8 cellular contexts compared by ENCODE assay signal in genomic region chr4:159102623-159103405, GRCh38. TPM values are rescaled to one million over a fixed set of nuclear protein-coding genes. Genes with fewer than 3 reads are reported as not detected.
DNase-seq lines count a peak whose midpoint lies in the region; ATAC-seq and TF ChIP-seq lines count a peak whose summit lies in the region.

RAPGEF2 (plus strand) TSS chr4:159103079; CDS start chr4:159104163, 1,084 bp downstream.

- H3K4me1 Mint-ChIP-seq in T-cell (peaks cover 34 to 48% (median 36%) of the 10 kb centered on the region in 3 donors), type B pancreatic cell (ENCODE audit: unreplicated experiment) (peaks cover 39% of the 10 kb centered on the region)

- in situ Hi-C loops in GM13976 (cut with MboI; ENCODE audit: low sequenced_read_pairs, unreplicated experiment) = no loop called here

- peak within 1 kb of the TSS; percentile 91 for H3K27ac ChIP-seq in adipose tissue (ENCODE audit: low read depth, low read length)

- CTCF ChIA-PET in T-cell (lab: Charles Lee) = no interaction called here

- intact Hi-C loops in cardiac septum (cut with DNase I) (loop anchor here (2.0 to 10.0 kb wide), 5 partner anchors 72 to 376 kb away; partner anchors contain the start of gene FNIP2), posterior cingulate gyrus (cut with DNase I) (loop anchor here (5.0 kb wide), 1 partner anchor 74 kb away; no protein-coding TSS in a partner anchor)

- POLR2A ChIA-PET in T-cell (lab: Charles Lee) = no interaction called here

- peak; percentile 96 for DNase-seq in GM13976 (ENCODE audit: low spot score)
- peak; percentile 92 for DNase-seq in NCI-H1436 (lab: John Stamatoyannopoulos, UW)
- DNase-seq in T-cell = peak; percentile 69 to 89 (median 82)
- DNase-seq in cardiac septum (ENCODE audit: low spot score) = peak; percentile 98
- DNase-seq in posterior cingulate gyrus = peak; percentile 84 to 99 (median 91)
- DNase-seq in type B pancreatic cell (ENCODE audit: extremely low spot score, unreplicated experiment) = peak; percentile 90

- ATAC-seq in HG02840 (IDR thresholded peaks at IDR 0.05; ENCODE audit: low FRiP score, unreplicated experiment) (peak; percentile 76), T-cell (replicated peaks in 1 of 4) (peak; percentile 89 to 93 (median 92))

- peak within 1 kb of the TSS; percentile 80 to 89 (median 87) for H3K4me3 Mint-ChIP-seq in T-cell
- peak within 1 kb of the TSS; percentile 98 for H3K4me3 Mint-ChIP-seq in type B pancreatic cell

- TF ChIP-seq CTCF in GM13976 (IDR thresholded peaks at IDR 0.05; ENCODE audit: borderline replicate concordance, control extremely low read depth, extremely low read depth, insufficient read depth, missing control alignments) = no peak
- no peak for TF ChIP-seq CTCF in type B pancreatic cell (conservative IDR thresholded peaks at IDR 0.05)

- 0 to 1% (median 0%) methylated on average over 68 to 103 of the region's 103 CpGs for WGBS in adipose tissue, 3 donors

- no peaks in the 10 kb centered on the region for H3K36me3 Mint-ChIP-seq in T-cell
- H3K36me3 Mint-ChIP-seq in type B pancreatic cell = no peaks in the 10 kb centered on the region

- no peaks in the 10 kb centered on the region for H3K27me3 Mint-ChIP-seq in T-cell
- peaks cover 14% of the 10 kb centered on the region for H3K27me3 Mint-ChIP-seq in type B pancreatic cell

- H3K27ac Mint-ChIP-seq in T-cell = peak within 1 kb of the TSS; percentile 55 to 77
- H3K27ac Mint-ChIP-seq in type B pancreatic cell = peak within 1 kb of the TSS; percentile 97

- H3K9me3 Mint-ChIP-seq in T-cell = no peaks in the 10 kb centered on the region
- no peaks in the 10 kb centered on the region for H3K9me3 Mint-ChIP-seq in type B pancreatic cell

RNA-seq across cellular contexts. Expression of gene RAPGEF2, which starts in this region (rescaled TPM):
- 10 to 100 TPM; 16.8 to 28.5 (median 26.4) TPM for total RNA-seq in T-cell
- polyA plus RNA-seq in adipose tissue = 10 to 100 TPM in 2 of 3 donors, 1 to 10 TPM in 1; 7.4 to 16.9 (median 11.2) TPM
- total RNA-seq in cardiac septum = 52.3 TPM
- total RNA-seq in type B pancreatic cell (ENCODE audit: low replicate concordance) = 34.6 and 40.6 TPM in 2 replicates

Comparison
In these comparisons a context has a peak if more than half of its experiments do, and no peak if none do; other contexts are left out.
1. Peak in every context shown above with its lines: DNase-seq, ATAC-seq and H3K27ac ChIP-seq.